Comparison of ENCODE assay signal across 8 cellular contexts in genomic region chr5:171418982-171419662, GRCh38. TPM values are rescaled to one million over a fixed set of nuclear protein-coding genes. Genes with fewer than 3 reads are reported as not detected.
DNase-seq lines count a peak whose midpoint lies in the region; ATAC-seq and TF ChIP-seq lines count a peak whose summit lies in the region.

FGF18 (plus strand) TSS chr5:171419647; CDS start chr5:171420200, 553 bp downstream.

- ATAC-seq in GM21528 (IDR thresholded peaks at IDR 0.05; ENCODE audit: low FRiP score, unreplicated experiment) = peak; percentile 44
- peak; percentile 46 for ATAC-seq in activated CD8-positive, alpha-beta T cell treated with anti-CD3 and anti-CD28 coated beads for 36 hours
- ATAC-seq in natural killer cell treated with Interleukin-12 subunit alpha and Interleukin-12 subunit beta and Interleukin-15 and Interleukin-18, amount 100 ng/mL, for 72 hours = peak; percentile 27 to 54

- intact Hi-C loops in activated CD8-positive, alpha-beta T cell treated with anti-CD3 and anti-CD28 coated beads for 36 hours (cut with micrococcal nuclease) = loop anchor here (2.0 to 10.0 kb wide), 3 partner anchors 186 to 488 kb away; no protein-coding TSS in a partner anchor

- CTCF ChIA-PET in activated CD8-positive, alpha-beta T cell treated with anti-CD3 and anti-CD28 coated beads for 36 hours (lab: Charles Lee) = interaction anchor here (0.6 to 3.6 kb wide), 22 partner anchors 9 to 1113 kb away, joined by 3 to 24 read pairs (median 4); no protein-coding TSS in a partner anchor

- H3K4me3 ChIP-seq in MG63 (peak within 1 kb of the TSS; percentile 52), fibroblast of mammary gland (ENCODE audit: control insufficient read depth, low read depth, low read length) (peak within 1 kb of the TSS; percentile 27)

- DNase-seq in DMS114 treated with DMSO at 0.1 percent for 48 hours (lab: John Stamatoyannopoulos, UW; ENCODE audit: unreplicated experiment) (peak; percentile 62), MG63 (peak; percentile 95), fibroblast of mammary gland (ENCODE audit: low read depth) (peak; percentile 56), NCI-H2081 (lab: John Stamatoyannopoulos, UW) (no peak), NCI-H1694 (lab: John Stamatoyannopoulos, UW) (no peak)
- peak; percentile 58 for DNase-seq in activated CD8-positive, alpha-beta T cell treated with anti-CD3 and anti-CD28 coated beads for 36 hours
- no peak for DNase-seq in natural killer cell treated with Interleukin-12 subunit alpha and Interleukin-12 subunit beta and Interleukin-15 and Interleukin-18, amount 100 ng/mL, for 72 hours (ENCODE audit: low spot score)

- TF ChIP-seq CTCF in activated CD8-positive, alpha-beta T cell treated with anti-CD3 and anti-CD28 coated beads for 36 hours (IDR thresholded peaks at IDR 0.05) = peak; percentile 69
- TF ChIP-seq CTCF in fibroblast of mammary gland (conservative IDR thresholded peaks at IDR 0.05; ENCODE audit: control insufficient read depth, insufficient read depth, low read depth, low read length) = no peak

- H3K4me3 Mint-ChIP-seq in activated CD8-positive, alpha-beta T cell treated with anti-CD3 and anti-CD28 coated beads for 36 hours = peak within 1 kb of the TSS; percentile 58
- peak within 1 kb of the TSS; percentile 74 for H3K4me3 Mint-ChIP-seq in natural killer cell treated with Interleukin-12 subunit alpha and Interleukin-12 subunit beta and Interleukin-15 and Interleukin-18, amount 100 ng/mL, for 72 hours

- no peak within 1 kb of the TSS for H3K27ac Mint-ChIP-seq in activated CD8-positive, alpha-beta T cell treated with anti-CD3 and anti-CD28 coated beads for 36 hours
- peak within 1 kb of the TSS in 1 of 2 donors; percentile 47 for H3K27ac Mint-ChIP-seq in natural killer cell treated with Interleukin-12 subunit alpha and Interleukin-12 subunit beta and Interleukin-15 and Interleukin-18, amount 100 ng/mL, for 72 hours

- H3K27me3 ChIP-seq in MG63 = no peaks in the 10 kb centered on the region

- H3K4me1 Mint-ChIP-seq in activated CD8-positive, alpha-beta T cell treated with anti-CD3 and anti-CD28 coated beads for 36 hours (ENCODE audit: low read depth) = peaks cover 14% of the 10 kb centered on the region
- peaks cover 0 to 11% of the 10 kb centered on the region in 2 donors for H3K4me1 Mint-ChIP-seq in natural killer cell treated with Interleukin-12 subunit alpha and Interleukin-12 subunit beta and Interleukin-15 and Interleukin-18, amount 100 ng/mL, for 72 hours (ENCODE audit: low read depth in 2 of 2)

- H3K9me3 Mint-ChIP-seq in activated CD8-positive, alpha-beta T cell treated with anti-CD3 and anti-CD28 coated beads for 36 hours = no peaks in the 10 kb centered on the region
- no peaks in the 10 kb centered on the region for H3K9me3 Mint-ChIP-seq in natural killer cell treated with Interleukin-12 subunit alpha and Interleukin-12 subunit beta and Interleukin-15 and Interleukin-18, amount 100 ng/mL, for 72 hours

- no peaks in the 10 kb centered on the region for H3K9me3 ChIP-seq in MG63

- peaks cover 30% of the 10 kb centered on the region for H3K36me3 ChIP-seq in MG63

- peaks cover 25% of the 10 kb centered on the region for H3K27me3 Mint-ChIP-seq in activated CD8-positive, alpha-beta T cell treated with anti-CD3 and anti-CD28 coated beads for 36 hours
- H3K27me3 Mint-ChIP-seq in natural killer cell treated with Interleukin-12 subunit alpha and Interleukin-12 subunit beta and Interleukin-15 and Interleukin-18, amount 100 ng/mL, for 72 hours = peaks cover 0 to 12% of the 10 kb centered on the region in 2 donors

- no peaks in the 10 kb centered on the region for H3K36me3 Mint-ChIP-seq in activated CD8-positive, alpha-beta T cell treated with anti-CD3 and anti-CD28 coated beads for 36 hours (ENCODE audit: low read depth)
- H3K36me3 Mint-ChIP-seq in natural killer cell treated with Interleukin-12 subunit alpha and Interleukin-12 subunit beta and Interleukin-15 and Interleukin-18, amount 100 ng/mL, for 72 hours = no peaks in the 10 kb centered on the region

- POLR2A ChIA-PET in activated CD8-positive, alpha-beta T cell treated with anti-CD3 and anti-CD28 coated beads for 36 hours (lab: Charles Lee) = interaction anchor here (1.0 to 1.7 kb wide), 2 partner anchors 9 to 30 kb away, joined by 3 to 9 read pairs; no protein-coding TSS in a partner anchor

RNA-seq across cellular contexts. Expression of gene FGF18, which starts in this region (rescaled TPM):
- 7.8 and 11.2 TPM in 2 replicates for total RNA-seq in MG63 (2014; rRNA removed; shearing (Covaris generic); ENCODE audit: low replicate concordance)
- under 1 TPM in 1 of 2 experiments, not detected in 1; 0.18 TPM for total RNA-seq in activated CD8-positive, alpha-beta T cell treated with anti-CD3 and anti-CD28 coated beads for 36 hours
- under 1 TPM in 1 of 2 donors, not detected in 1; 0.28 TPM for total RNA-seq in natural killer cell treated with Interleukin-12 subunit alpha and Interleukin-12 subunit beta and Interleukin-15 and Interleukin-18, amount 100 ng/mL, for 72 hours

Comparison
In these comparisons a context has a peak if more than half of its experiments do, and no peak if none do; other contexts are left out.
1. Peak in DNase-seq and ATAC-seq in activated CD8-positive, alpha-beta T cell treated with anti-CD3 and anti-CD28 coated beads for 36 hours; RNA of the gene not detected or under 1 TPM.
2. Peak in ATAC-seq in natural killer cell treated with Interleukin-12 subunit alpha and Interleukin-12 subunit beta and Interleukin-15 and Interleukin-18, amount 100 ng/mL, for 72 hours; RNA of the gene not detected or under 1 TPM.
3. DNase-seq: peak in DMS114 treated with DMSO at 0.1 percent for 48 hours (single experiment), MG63 (single experiment) and fibroblast of mammary gland (single experiment); none in natural killer cell treated with Interleukin-12 subunit alpha and Interleukin-12 subunit beta and Interleukin-15 and Interleukin-18, amount 100 ng/mL, for 72 hours (single experiment), NCI-H2081 (0 of 2) and NCI-H1694 (single experiment).
4. Peak in every context shown above with its lines, with median percentiles within 50 percentile points of each other: ATAC-seq.